ENCODE assay signal across 8 cellular contexts in genomic region chr19:12399901-12400617, GRCh38. TPM values are rescaled to one million over a fixed set of nuclear protein-coding genes. Genes with fewer than 3 reads are reported as not detected.
DNase-seq lines count a peak whose midpoint lies in the region; ATAC-seq and TF ChIP-seq lines count a peak whose summit lies in the region.
"Not testable (repeated sequence)": the region's sequence is repeated elsewhere in the genome, so short reads cannot be mapped to it uniquely, and the experiment has no call there.

No MANE protein-coding gene starts in this region.

- peak overlapping the region; percentile 89 to 94 (median 93) for H3K4me3 Mint-ChIP-seq in nephron
- H3K4me3 Mint-ChIP-seq in stimulated activated naive CD8-positive, alpha-beta T cell treated with anti-CD3 and anti-CD28 coated beads, Interleukin-15, amount 100 ng/mL, for 72 hours: peak overlapping the region; percentile 92 to 94

- peak overlapping the region; percentile 73 to 86 (median 74) for H3K27ac Mint-ChIP-seq in nephron
- peak overlapping the region in 1 of 2 donors; percentile 82 for H3K27ac Mint-ChIP-seq in stimulated activated naive CD8-positive, alpha-beta T cell treated with anti-CD3 and anti-CD28 coated beads, Interleukin-15, amount 100 ng/mL, for 72 hours

- peak; percentile 40 for DNase-seq in DMS79 (lab: John Stamatoyannopoulos, UW)
- DNase-seq in HL-60 (ENCODE audit: low read depth in 1 of 2, low spot score in 1 of 2): peak in 1 of 2 experiments; percentile 44
- DNase-seq in SK-N-MC (ENCODE audit: low read depth, low spot score): not testable (repeated sequence)
- peak; percentile 24 for DNase-seq in adipocyte (ENCODE audit: low read depth)
- DNase-seq in Right ventricle myocardium superior: peak; percentile 44
- peak; percentile 20 to 41 for DNase-seq in stimulated activated naive CD8-positive, alpha-beta T cell treated with anti-CD3 and anti-CD28 coated beads, Interleukin-15, amount 100 ng/mL, for 72 hours

- H3K27me3 Mint-ChIP-seq in nephron (ENCODE audit: low read depth); stimulated activated naive CD8-positive, alpha-beta T cell treated with anti-CD3 and anti-CD28 coated beads, Interleukin-15, amount 100 ng/mL, for 72 hours: not testable (repeated sequence)

- intact Hi-C loops in Right ventricle myocardium superior (cut with DNase I): not testable (repeated sequence)

- H3K36me3 Mint-ChIP-seq in nephron (ENCODE audit: low read depth): not testable (repeated sequence)

- not testable (repeated sequence) for H3K9ac ChIP-seq in SK-N-MC (ENCODE audit: insufficient read length)
- H3K9ac ChIP-seq in adipocyte (ENCODE audit: low read length): peak overlapping the region; percentile 81

- H3K27ac ChIP-seq in HL-60 (replicated peaks): peak overlapping the region; percentile 69
- H3K27ac ChIP-seq in SK-N-MC: not testable (repeated sequence)

- H3K36me3 ChIP-seq in SK-N-MC (ENCODE audit: insufficient read depth, low read length); adipocyte (ENCODE audit: control insufficient read depth, insufficient read depth, low read length, severe bottlenecking): not testable (repeated sequence)

- H3K4me1 ChIP-seq in adipocyte (ENCODE audit: control insufficient read depth, insufficient read depth, low read length): not testable (repeated sequence)

- TF ChIP-seq CTCF in HL-60 (IDR thresholded peaks at IDR 0.05; ENCODE audit: insufficient read depth, low read length); nephron (IDR thresholded peaks at IDR 0.05; ENCODE audit: unreplicated experiment in 3 of 3): not testable (repeated sequence)

- H3K4me1 Mint-ChIP-seq in nephron: not testable (repeated sequence)
- H3K4me1 Mint-ChIP-seq in stimulated activated naive CD8-positive, alpha-beta T cell treated with anti-CD3 and anti-CD28 coated beads, Interleukin-15, amount 100 ng/mL, for 72 hours: peaks cover 11% of the 10 kb centered on the region

- H3K9me3 Mint-ChIP-seq in nephron: peaks cover 29% of the 10 kb centered on the region
- H3K9me3 Mint-ChIP-seq in stimulated activated naive CD8-positive, alpha-beta T cell treated with anti-CD3 and anti-CD28 coated beads, Interleukin-15, amount 100 ng/mL, for 72 hours: peaks cover 14 to 22% of the 10 kb centered on the region in 2 donors

- peak; percentile 43 for ATAC-seq in GM21619 (IDR thresholded peaks at IDR 0.05; ENCODE audit: unreplicated experiment)
- peak; percentile 28 for ATAC-seq in Right ventricle myocardium superior (ENCODE audit: poor library complexity)
- ATAC-seq in stimulated activated naive CD8-positive, alpha-beta T cell treated with anti-CD3 and anti-CD28 coated beads, Interleukin-15, amount 100 ng/mL, for 72 hours: peak; percentile 74

- H3K27me3 ChIP-seq in HL-60 (ENCODE audit: insufficient read depth, poor library complexity, severe bottlenecking); adipocyte (replicated peaks; ENCODE audit: control insufficient read depth, insufficient read depth, low read length): not testable (repeated sequence)

- H3K9me3 ChIP-seq in SK-N-MC (ENCODE audit: low read depth, low read length); adipocyte (ENCODE audit: control insufficient read depth, low read length): not testable (repeated sequence)

- peak overlapping the region; percentile 88 for H3K4me3 ChIP-seq in HL-60 (replicated peaks; ENCODE audit: insufficient read depth, low read length)
- peak overlapping the region; percentile 75 for H3K4me3 ChIP-seq in SK-N-MC
- H3K4me3 ChIP-seq in adipocyte (ENCODE audit: low read length): peak overlapping the region; percentile 96

RNA-seq across cellular contexts. Expression of gene ZNF799, which starts 1.0 kb away (rescaled TPM):
- 2.3 TPM for total RNA-seq in Right ventricle myocardium superior

RNA-seq across cellular contexts. Expression of gene ZNF442, which starts 34.6 kb away (rescaled TPM):
- 2.3 TPM for total RNA-seq in Right ventricle myocardium superior

RNA-seq across cellular contexts. Expression of gene ZNF443, which starts 40.8 kb away (rescaled TPM):
- total RNA-seq in Right ventricle myocardium superior: 1.6 TPM
